Comparison of ENCODE assay signal across 12 cellular contexts in the genomic region with DNA sequence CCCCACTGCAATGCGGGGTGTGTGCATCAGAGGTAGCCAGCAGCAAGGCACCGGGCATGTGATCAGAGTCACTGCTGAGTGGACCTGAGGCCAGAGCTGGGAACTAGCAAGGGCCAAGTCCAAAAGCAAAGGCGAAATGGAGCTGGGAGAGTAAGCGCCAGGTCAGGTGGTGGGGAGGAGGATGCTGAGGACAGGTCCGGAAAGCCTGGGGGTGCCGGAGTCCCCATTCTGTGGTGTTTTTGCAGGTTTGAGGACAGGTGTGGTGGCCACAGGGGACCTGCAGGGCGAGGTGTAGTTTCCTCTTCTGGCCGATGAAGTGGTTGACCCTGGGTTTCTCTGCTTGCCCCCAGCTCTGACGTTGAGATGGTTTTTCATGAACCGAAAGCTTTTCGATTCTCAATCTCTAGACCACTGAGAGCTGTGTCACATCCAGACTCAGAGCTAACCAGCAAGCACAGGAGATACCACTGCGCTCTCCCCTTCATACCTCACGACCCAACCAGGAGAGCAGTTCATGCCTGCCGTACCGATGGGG. TPM values are rescaled to one million over a fixed set of nuclear protein-coding genes. Genes with fewer than 3 reads are reported as not detected.
DNase-seq lines count a peak whose midpoint lies in the region; ATAC-seq and TF ChIP-seq lines count a peak whose summit lies in the region.
"Had no signal": no experiment of that assay in that cellular context is flagged by ENCODE, and none has a peak within 500 bp of the region (broad histone marks: within the 10 kb centered on the region; RNA-seq: fewer than 3 reads in every experiment).

No MANE protein-coding gene starts in this region.

- no peaks in the 10 kb centered on the region for H4K20me1 ChIP-seq in SK-N-SH (ENCODE audit: insufficient read depth)

- H3K4me1 Mint-ChIP-seq in chondrocyte (ENCODE audit: low read depth), result peaks cover 5% of the 10 kb centered on the region

- TF ChIP-seq POLR2A in GM18505 (IDR thresholded peaks at IDR 0.05; ENCODE audit: borderline replicate concordance, extremely low read depth, insufficient read depth, insufficient read length) (no peak), body of pancreas (IDR thresholded peaks at IDR 0.05) (no peak)

- DNase-seq in body of pancreas, result peak in 1 of 4 donors; percentile 21
- no peak for DNase-seq in chondrocyte (ENCODE audit: low spot score)
- DNase-seq in activated T-cell treated with anti-CD3 and anti-CD28 coated beads, Interleukin-2, amount 50 U/mL, for 1 hour, result no peak
- no peak for DNase-seq in NCI-H1930 (lab: John Stamatoyannopoulos, UW)
- DNase-seq in SK-N-SH, result no peak
- DNase-seq: NCI-H1694; stimulated activated CD4-positive, alpha-beta T cell treated with anti-CD3 and anti-CD28 coated beads, Interleukin-4, amount 100 ng/mL, for 24 hours; trophoblast cell had no signal

- ATAC-seq in GM18505 (IDR thresholded peaks at IDR 0.05; ENCODE audit: unreplicated experiment) (peak; percentile 58), GM21390 (IDR thresholded peaks at IDR 0.05; ENCODE audit: unreplicated experiment) (peak; percentile 82), HG03097 (IDR thresholded peaks at IDR 0.05; ENCODE audit: low FRiP score, unreplicated experiment) (peak; percentile 65), body of pancreas (no peak)
- ATAC-seq: natural killer cell treated with Interleukin-12 subunit alpha and Interleukin-12 subunit beta and Interleukin-15 and Interleukin-18, amount 100 ng/mL, for 72 hours had no signal

- H2AFZ ChIP-seq in SK-N-SH (ENCODE audit: low read depth), result no peak overlapping the region

- H3K36me3 Mint-ChIP-seq in chondrocyte (ENCODE audit: low read depth), result peaks cover 3% of the 10 kb centered on the region
- H3K36me3 Mint-ChIP-seq: natural killer cell treated with Interleukin-12 subunit alpha and Interleukin-12 subunit beta and Interleukin-15 and Interleukin-18, amount 100 ng/mL, for 72 hours had no signal

- no peak for TF ChIP-seq EP300 in SK-N-SH (IDR thresholded peaks at IDR 0.05; ENCODE audit: borderline replicate concordance in 1 of 2, low read depth in 1 of 2, low read length in 1 of 2)

- POLR2A ChIA-PET in SK-N-SH (lab: Yijun Ruan, JAX), result interaction anchor here (1.1 kb wide), 1 partner anchor 10 kb away, joined by 3 read pairs; no protein-coding TSS in a partner anchor

- intact Hi-C loops in body of pancreas (cut with DNase I), result no loop called here

- WGBS in body of pancreas, 2 donors, result 89 to 90% methylated on average over 14 to 15 of the region's 15 CpGs
- WGBS in SK-N-SH (ENCODE audit: low lambda C conversion rate), result 59% methylated on average over 13 of the region's 15 CpGs

- H3K4me1 ChIP-seq in body of pancreas (peaks cover 75% of the 10 kb centered on the region), SK-N-SH (ENCODE audit: control insufficient read depth in 1 of 2, insufficient read depth in 2 of 2, low read depth in 1 of 2, low read length in 1 of 2) (peaks cover 0 to 47% of the 10 kb centered on the region in 2 experiments; a peak in 2 of 4 replicates)

- TF ChIP-seq CTCF in body of pancreas (IDR thresholded peaks at IDR 0.05) (no peak), chondrocyte (IDR thresholded peaks at IDR 0.05) (no peak), SK-N-SH (IDR thresholded peaks at IDR 0.05) (no peak)

- no peaks in the 10 kb centered on the region for H3K27me3 ChIP-seq in body of pancreas
- H3K27me3 ChIP-seq in SK-N-SH (ENCODE audit: insufficient read depth), result peaks cover 68% of the 10 kb centered on the region

- H3K4me3 Mint-ChIP-seq in chondrocyte (ENCODE audit: unreplicated experiment), result no peak overlapping the region
- H3K4me3 Mint-ChIP-seq: natural killer cell treated with Interleukin-12 subunit alpha and Interleukin-12 subunit beta and Interleukin-15 and Interleukin-18, amount 100 ng/mL, for 72 hours had no signal

- no peak overlapping the region for H3K4me2 ChIP-seq in SK-N-SH

- no peaks in the 10 kb centered on the region for H3K9me3 Mint-ChIP-seq in chondrocyte (ENCODE audit: low read depth)
- H3K9me3 Mint-ChIP-seq: natural killer cell treated with Interleukin-12 subunit alpha and Interleukin-12 subunit beta and Interleukin-15 and Interleukin-18, amount 100 ng/mL, for 72 hours had no signal

- no peaks in the 10 kb centered on the region for H3K9me2 ChIP-seq in SK-N-SH

- CTCF ChIA-PET in SK-N-SH (lab: Yijun Ruan, JAX), result interaction anchor here (1.2 to 2.0 kb wide), 2 partner anchors 19 to 214 kb away, joined by 4 to 6 read pairs; no protein-coding TSS in a partner anchor

- H3K27ac ChIP-seq in body of pancreas (peak overlapping the region in 3 of 4 donors; percentile 41 to 63 (median 55)), SK-N-SH (ENCODE audit: low read depth in 2 of 2, low read length in 1 of 2) (no peak overlapping the region)

- no peak for TF ChIP-seq RAD21 in SK-N-SH (IDR thresholded peaks at IDR 0.05; ENCODE audit: low read length)

- no peak overlapping the region for H3K9ac ChIP-seq in SK-N-SH

- no peak overlapping the region for H3K4me3 ChIP-seq in body of pancreas
- H3K4me3 ChIP-seq in SK-N-SH (ENCODE audit: low read depth in 2 of 2, low read length in 1 of 2), result no peak overlapping the region

- no peaks in the 10 kb centered on the region for H3K79me2 ChIP-seq in SK-N-SH (ENCODE audit: insufficient read depth)

- H3K36me3 ChIP-seq in body of pancreas (replicated peaks in 1 of 2; ENCODE audit: insufficient read depth in 1 of 2, low read depth in 2 of 2) (no peaks in the 10 kb centered on the region), SK-N-SH (replicated peaks in 1 of 2; ENCODE audit: control insufficient read depth in 1 of 2, insufficient read depth in 2 of 2, low read length in 1 of 2) (no peaks in the 10 kb centered on the region)

- no peak overlapping the region for H3K27ac Mint-ChIP-seq in chondrocyte (ENCODE audit: unreplicated experiment)
- H3K27ac Mint-ChIP-seq: natural killer cell treated with Interleukin-12 subunit alpha and Interleukin-12 subunit beta and Interleukin-15 and Interleukin-18, amount 100 ng/mL, for 72 hours had no signal

- H3K9me3 ChIP-seq in body of pancreas, result no peaks in the 10 kb centered on the region
- no peaks in the 10 kb centered on the region for H3K9me3 ChIP-seq in SK-N-SH

- peaks cover 81% of the 10 kb centered on the region for H3K27me3 Mint-ChIP-seq in chondrocyte (ENCODE audit: low read depth)

- no peaks in the 10 kb centered on the region for H3F3A ChIP-seq in SK-N-SH (replicated peaks; ENCODE audit: insufficient read depth)

TF ChIP-seq in SK-N-SH, 30 proteins besides CTCF, POLR2A, EP300 and RAD21 (continues in another document):
- TF ChIP-seq FOXM1 (IDR thresholded peaks at IDR 0.05; ENCODE audit: low read depth), result no peak
- no peak for TF ChIP-seq RFX5 (IDR thresholded peaks at IDR 0.05; ENCODE audit: low read length)
- TF ChIP-seq, protein P1, sequence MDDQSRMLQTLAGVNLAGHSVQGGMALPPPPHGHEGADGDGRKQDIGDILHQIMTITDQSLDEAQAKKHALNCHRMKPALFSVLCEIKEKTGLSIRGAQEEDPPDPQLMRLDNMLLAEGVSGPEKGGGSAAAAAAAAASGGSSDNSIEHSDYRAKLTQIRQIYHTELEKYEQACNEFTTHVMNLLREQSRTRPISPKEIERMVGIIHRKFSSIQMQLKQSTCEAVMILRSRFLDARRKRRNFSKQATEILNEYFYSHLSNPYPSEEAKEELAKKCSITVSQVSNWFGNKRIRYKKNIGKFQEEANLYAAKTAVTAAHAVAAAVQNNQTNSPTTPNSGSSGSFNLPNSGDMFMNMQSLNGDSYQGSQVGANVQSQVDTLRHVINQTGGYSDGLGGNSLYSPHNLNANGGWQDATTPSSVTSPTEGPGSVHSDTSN (IDR thresholded peaks at IDR 0.05), result no peak
- TF ChIP-seq SIN3A (IDR thresholded peaks at IDR 0.05; ENCODE audit: borderline replicate concordance, low read depth, low read length), result no peak
- TF ChIP-seq, protein P2, sequence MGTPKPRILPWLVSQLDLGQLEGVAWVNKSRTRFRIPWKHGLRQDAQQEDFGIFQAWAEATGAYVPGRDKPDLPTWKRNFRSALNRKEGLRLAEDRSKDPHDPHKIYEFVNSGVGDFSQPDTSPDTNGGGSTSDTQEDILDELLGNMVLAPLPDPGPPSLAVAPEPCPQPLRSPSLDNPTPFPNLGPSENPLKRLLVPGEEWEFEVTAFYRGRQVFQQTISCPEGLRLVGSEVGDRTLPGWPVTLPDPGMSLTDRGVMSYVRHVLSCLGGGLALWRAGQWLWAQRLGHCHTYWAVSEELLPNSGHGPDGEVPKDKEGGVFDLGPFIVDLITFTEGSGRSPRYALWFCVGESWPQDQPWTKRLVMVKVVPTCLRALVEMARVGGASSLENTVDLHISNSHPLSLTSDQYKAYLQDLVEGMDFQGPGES (IDR thresholded peaks at IDR 0.05; ENCODE audit: low read depth, low read length), result no peak
- TF ChIP-seq SMC3 (IDR thresholded peaks at IDR 0.05; ENCODE audit: low read depth, low read length), result no peak
- TF ChIP-seq TAF1 (IDR thresholded peaks at IDR 0.05; ENCODE audit: borderline replicate concordance, low read depth, low read length), result no peak
- TF ChIP-seq YY1 (IDR thresholded peaks at IDR 0.05; ENCODE audit: low read depth), result no peak
- TF ChIP-seq ELF1 (IDR thresholded peaks at IDR 0.05), result no peak

RNA-seq across cellular contexts. Expression of a gene that starts 35.0 kb away (rescaled TPM):
- 10 to 100 TPM; 28.5 to 49.1 TPM for total RNA-seq in body of pancreas
- total RNA-seq in chondrocyte, result 30.4 to 36.7 TPM (median 31.2 TPM) in 3 replicates
- 152 and 225 TPM in 2 replicates for polyA plus RNA-seq in SK-N-SH (2012; rRNA removed)
- polyA plus RNA-seq in SK-N-SH (2012; cell fraction: cytosol; rRNA removed), result 98.1 and 119 TPM in 2 replicates
- 440 and 504 TPM in 2 replicates for polyA plus RNA-seq in SK-N-SH (2012; cell fraction: nucleus; rRNA removed)

Comparison
In these comparisons a context has a peak if more than half of its experiments do, and no peak if none do; other contexts are left out.
1. H3K27ac ChIP-seq: peak in body of pancreas (3 of 4); none in SK-N-SH (0 of 2).